Comparison of ENCODE assay signal across 25 cellular contexts in genomic region chr14:93135399-93135798, GRCh38. TPM values are rescaled to one million over a fixed set of nuclear protein-coding genes. Genes with fewer than 3 reads are reported as not detected.
DNase-seq lines count a peak whose midpoint lies in the region; ATAC-seq and TF ChIP-seq lines count a peak whose summit lies in the region.
"Had no signal": no experiment of that assay in that cellular context is flagged by ENCODE, and none has a peak within 500 bp of the region (broad histone marks: within the 10 kb centered on the region; RNA-seq: fewer than 3 reads in every experiment).

No MANE protein-coding gene starts in this region.

- no peak for TF ChIP-seq POLR2A in prostate gland (IDR thresholded peaks at IDR 0.05)

- H3K4me3 ChIP-seq in mammary epithelial cell (replicated peaks in 1 of 3; ENCODE audit: insufficient read depth in 1 of 3, low read depth in 2 of 3, low read length in 3 of 3) (no peak overlapping the region), PC-9 (no peak overlapping the region), tibial artery (no peak overlapping the region), prostate gland (no peak overlapping the region)
- H3K4me3 ChIP-seq: BLaER1 treated with 17β-estradiol and CSF1 and Interleukin-3, amounts not matched to agents 10 nM and 100 nM; spleen; thoracic aorta; vagina had no signal

- no peak overlapping the region for H2AFZ ChIP-seq in mammary epithelial cell (ENCODE audit: low read depth, low read length)
- no peak overlapping the region for H2AFZ ChIP-seq in PC-9

- H3K9ac ChIP-seq in mammary epithelial cell (ENCODE audit: insufficient read depth, low read length): no peak overlapping the region
- H3K9ac ChIP-seq: SK-N-SH had no signal

- H3K4me2 ChIP-seq in mammary epithelial cell (ENCODE audit: insufficient read depth, low read depth, low read length): no peak overlapping the region
- peak overlapping the region; percentile 45 for H3K4me2 ChIP-seq in PC-9
- H3K4me2 ChIP-seq: SK-N-SH had no signal

- peak overlapping the region; percentile 54 for H3K27ac Mint-ChIP-seq in MCF 10A (ENCODE audit: low read depth, unreplicated experiment)
- H3K27ac Mint-ChIP-seq: activated CD4-positive, alpha-beta T cell treated with anti-CD3 and anti-CD28 coated beads, Interleukin-2, amount 10 ng/mL, durations not matched to agents 24 days and 14 days; activated CD8-positive, alpha-beta memory T cell treated with anti-CD3 and anti-CD28 coated beads, Interleukin-2, amount 10 ng/mL, durations not matched to agents 7 days and 5 days; activated naive CD4-positive, alpha-beta T cell treated with anti-CD3 and anti-CD28 coated beads for 36 hours; activated T-cell treated with anti-CD3 and anti-CD28 coated beads, Interleukin-2, amount 50 U/mL, for 72 hours; memory B cell; stimulated activated memory B cell treated with anti-CD40 and anti-IgM and Interleukin-4, amounts not matched to agents 10 μg/mL and 1 μg/mL and 100 μg/mL, for 72 hours; T-helper 17 cell had no signal

- H3K9me3 Mint-ChIP-seq in MCF 10A (ENCODE audit: unreplicated experiment): no peaks in the 10 kb centered on the region
- H3K9me3 Mint-ChIP-seq: activated CD4-positive, alpha-beta T cell treated with anti-CD3 and anti-CD28 coated beads, Interleukin-2, amount 10 ng/mL, durations not matched to agents 24 days and 14 days; activated naive CD4-positive, alpha-beta T cell treated with anti-CD3 and anti-CD28 coated beads for 36 hours; activated T-cell treated with anti-CD3 and anti-CD28 coated beads, Interleukin-2, amount 50 U/mL, for 72 hours; memory B cell; stimulated activated memory B cell treated with anti-CD40 and anti-IgM and Interleukin-4, amounts not matched to agents 10 μg/mL and 1 μg/mL and 100 μg/mL, for 72 hours had no signal

- in situ Hi-C loops in mammary epithelial cell (cut with MboI; ENCODE audit: low sequenced_read_pairs in 2 of 2): loop anchor here in 1 of 2 donors (10.0 kb wide), 1 partner anchor 191 kb away; no protein-coding TSS in a partner anchor

- H3K27ac ChIP-seq in mammary epithelial cell (ENCODE audit: insufficient read depth, low read depth, low read length) (no peak overlapping the region), PC-9 (0 out of 2 replicates have a peak overlapping the region, but pooled peaks have one; percentile 9), tibial artery (peak overlapping the region; percentile 12 to 67), prostate gland (no peak overlapping the region)
- H3K27ac ChIP-seq: HL-60, thoracic aorta, vagina had no signal

- peak overlapping the region; percentile 40 for H3K4me3 Mint-ChIP-seq in MCF 10A (ENCODE audit: unreplicated experiment)
- H3K4me3 Mint-ChIP-seq: activated CD4-positive, alpha-beta T cell treated with anti-CD3 and anti-CD28 coated beads, Interleukin-2, amount 10 ng/mL, durations not matched to agents 24 days and 14 days; activated CD8-positive, alpha-beta memory T cell treated with anti-CD3 and anti-CD28 coated beads, Interleukin-2, amount 10 ng/mL, durations not matched to agents 7 days and 5 days; activated naive CD4-positive, alpha-beta T cell treated with anti-CD3 and anti-CD28 coated beads for 36 hours; activated T-cell treated with anti-CD3 and anti-CD28 coated beads, Interleukin-2, amount 50 U/mL, for 72 hours; memory B cell; stimulated activated memory B cell treated with anti-CD40 and anti-IgM and Interleukin-4, amounts not matched to agents 10 μg/mL and 1 μg/mL and 100 μg/mL, for 72 hours; T-helper 17 cell had no signal

- peaks cover 6% of the 10 kb centered on the region for H3K4me1 ChIP-seq in mammary epithelial cell (ENCODE audit: insufficient read depth, low read length)
- peaks cover 52% of the 10 kb centered on the region for H3K4me1 ChIP-seq in PC-9 (replicated peaks; ENCODE audit: insufficient read depth)
- peaks cover 0 to 61% (median 16%) of the 10 kb centered on the region in 4 donors for H3K4me1 ChIP-seq in tibial artery
- H3K4me1 ChIP-seq in prostate gland (replicated peaks): no peaks in the 10 kb centered on the region

- DNase-seq in MCF 10A (ENCODE audit: unreplicated experiment) (peak; percentile 88), mammary epithelial cell (no peak), PC-9 (peak in 1 of 2 experiments; percentile 67), left lobe of liver (ENCODE audit: low spot score) (peak; percentile 94), tibial artery (peak in 1 of 2 donors; percentile 71), prostate gland (ENCODE audit: low spot score) (no peak), NCI-H2227 treated with DMSO at 0.1 percent for 48 hours (lab: John Stamatoyannopoulos, UW) (no peak), HuH-7 (ENCODE audit: low spot score) (no peak)
- DNase-seq: activated CD4-positive, alpha-beta T cell treated with anti-CD3 and anti-CD28 coated beads, Interleukin-2, amount 10 ng/mL, durations not matched to agents 24 days and 14 days; activated CD8-positive, alpha-beta memory T cell treated with anti-CD3 and anti-CD28 coated beads, Interleukin-2, amount 10 ng/mL, durations not matched to agents 7 days and 5 days; activated naive CD4-positive, alpha-beta T cell treated with anti-CD3 and anti-CD28 coated beads for 36 hours; activated T-cell treated with anti-CD3 and anti-CD28 coated beads, Interleukin-2, amount 50 U/mL, for 72 hours; anterior cingulate cortex; occipital lobe; retina; SK-N-SH; spleen; stimulated activated CD4-positive, alpha-beta T cell treated with anti-CD3 and anti-CD28 coated beads, Interleukin-4, amount 100 ng/mL, for 1 hour; T-helper 17 cell had no signal

- peak; percentile 76 for ATAC-seq in left lobe of liver
- ATAC-seq: activated CD8-positive, alpha-beta memory T cell treated with anti-CD3 and anti-CD28 coated beads, Interleukin-2, amount 10 ng/mL, durations not matched to agents 7 days and 5 days; activated T-cell treated with anti-CD3 and anti-CD28 coated beads, Interleukin-2, amount 50 U/mL, for 72 hours; stimulated activated memory B cell treated with anti-CD40 and anti-IgM and Interleukin-4, amounts not matched to agents 10 μg/mL and 1 μg/mL and 100 μg/mL, for 72 hours; T-helper 17 cell had no signal

- no peaks in the 10 kb centered on the region for H4K20me1 ChIP-seq in mammary epithelial cell (ENCODE audit: insufficient read depth, low read length)
- H4K20me1 ChIP-seq in PC-9 (ENCODE audit: insufficient read depth): no peaks in the 10 kb centered on the region
- H4K20me1 ChIP-seq: BLaER1 treated with 17β-estradiol and CSF1 and Interleukin-3, amounts not matched to agents 10 nM and 100 nM had no signal

- no peaks in the 10 kb centered on the region for H3K27me3 Mint-ChIP-seq in MCF 10A (ENCODE audit: insufficient read depth, unreplicated experiment)
- H3K27me3 Mint-ChIP-seq: activated CD4-positive, alpha-beta T cell treated with anti-CD3 and anti-CD28 coated beads, Interleukin-2, amount 10 ng/mL, durations not matched to agents 24 days and 14 days; activated CD8-positive, alpha-beta memory T cell treated with anti-CD3 and anti-CD28 coated beads, Interleukin-2, amount 10 ng/mL, durations not matched to agents 7 days and 5 days; memory B cell; stimulated activated memory B cell treated with anti-CD40 and anti-IgM and Interleukin-4, amounts not matched to agents 10 μg/mL and 1 μg/mL and 100 μg/mL, for 72 hours; T-helper 17 cell had no signal

- H3K27me3 ChIP-seq in mammary epithelial cell (ENCODE audit: insufficient read depth, low read length) (no peaks in the 10 kb centered on the region), PC-9 (ENCODE audit: insufficient read depth, low read depth) (no peaks in the 10 kb centered on the region), tibial artery (no peaks in the 10 kb centered on the region), prostate gland (replicated peaks; ENCODE audit: insufficient read depth) (no peaks in the 10 kb centered on the region)
- H3K27me3 ChIP-seq: BLaER1 treated with 17β-estradiol and CSF1 and Interleukin-3, amounts not matched to agents 10 nM and 100 nM; spleen; vagina had no signal

- 98% methylated on average over 5 of the region's 5 CpGs for WGBS in mammary epithelial cell (ENCODE audit: low coverage, missing lambda C conversion rate)
- 74% methylated on average over 5 of the region's 5 CpGs for WGBS in prostate gland

- POLR2A ChIA-PET in MCF 10A (lab: Yijun Ruan, JAX): interaction anchor here (0.7 to 10.6 kb wide), 3 partner anchors 21 to 57 kb away, joined by 3 to 117 read pairs (median 3); partner anchors contain the start of gene ITPK1
- POLR2A ChIA-PET in PC-9 (lab: Charles Lee; ENCODE audit: unreplicated experiment): no interaction called here

- H3K9me3 ChIP-seq in mammary epithelial cell (replicated peaks; ENCODE audit: insufficient read depth, low read length) (no peaks in the 10 kb centered on the region), PC-9 (ENCODE audit: insufficient read depth, low read depth) (no peaks in the 10 kb centered on the region), tibial artery (no peaks in the 10 kb centered on the region), prostate gland (no peaks in the 10 kb centered on the region)
- H3K9me3 ChIP-seq: BLaER1 treated with 17β-estradiol and CSF1 and Interleukin-3, amounts not matched to agents 10 nM and 100 nM; SK-N-SH; spleen; thoracic aorta; vagina had no signal

- dilution Hi-C loops in mammary epithelial cell (cut with HindIII; ENCODE audit: low sequenced_read_pairs): loop anchor here (5.0 kb wide), 2 partner anchors 88 to 193 kb away; no protein-coding TSS in a partner anchor

- H3K36me3 Mint-ChIP-seq in MCF 10A (ENCODE audit: insufficient read depth, unreplicated experiment): peaks cover 5% of the 10 kb centered on the region
- H3K36me3 Mint-ChIP-seq: activated CD8-positive, alpha-beta memory T cell treated with anti-CD3 and anti-CD28 coated beads, Interleukin-2, amount 10 ng/mL, durations not matched to agents 7 days and 5 days; memory B cell; stimulated activated memory B cell treated with anti-CD40 and anti-IgM and Interleukin-4, amounts not matched to agents 10 μg/mL and 1 μg/mL and 100 μg/mL, for 72 hours had no signal

- H3F3A ChIP-seq in PC-9 (ENCODE audit: insufficient read depth, low read depth): peaks cover 37% of the 10 kb centered on the region

- H3K36me3 ChIP-seq in mammary epithelial cell (ENCODE audit: insufficient read depth, low read length): no peaks in the 10 kb centered on the region
- no peaks in the 10 kb centered on the region for H3K36me3 ChIP-seq in PC-9 (ENCODE audit: low read depth)
- no peaks in the 10 kb centered on the region for H3K36me3 ChIP-seq in tibial artery
- no peaks in the 10 kb centered on the region for H3K36me3 ChIP-seq in prostate gland
- H3K36me3 ChIP-seq: BLaER1 treated with 17β-estradiol and CSF1 and Interleukin-3, amounts not matched to agents 10 nM and 100 nM; spleen; thoracic aorta; vagina had no signal

- no peak for TF ChIP-seq CTCF in MCF 10A (IDR thresholded peaks at IDR 0.05; ENCODE audit: unreplicated experiment)
- no peak for TF ChIP-seq CTCF in mammary epithelial cell (conservative IDR thresholded peaks at IDR 0.05 in 1 of 2, IDR thresholded peaks at IDR 0.05 in 1 of 2; ENCODE audit: extremely low read depth in 1 of 2, insufficient read depth in 1 of 2, low read depth in 1 of 2, low read length in 2 of 2)
- TF ChIP-seq CTCF in PC-9 (conservative IDR thresholded peaks at IDR 0.05): no peak
- no peak for TF ChIP-seq CTCF in tibial artery (IDR thresholded peaks at IDR 0.05)
- TF ChIP-seq CTCF in prostate gland (IDR thresholded peaks at IDR 0.05): no peak

- intact Hi-C loops in MCF 10A (cut with micrococcal nuclease): loop anchor here (1.0 kb wide), 1 partner anchor 162 kb away; no protein-coding TSS in a partner anchor
- intact Hi-C loops in mammary epithelial cell (cut with micrococcal nuclease): loop anchor here (5.0 kb wide), 1 partner anchor 163 kb away; no protein-coding TSS in a partner anchor
- intact Hi-C loops in PC-9 (cut with micrococcal nuclease; ENCODE audit: unreplicated experiment): no loop called here
- intact Hi-C loops in tibial artery (cut with DNase I; ENCODE audit: low total_unique reads): loop anchor here (2.0 kb wide), 1 partner anchor 19 kb away; no protein-coding TSS in a partner anchor
- intact Hi-C loops in prostate gland (cut with DNase I): no loop called here

- CTCF ChIA-PET in MCF 10A (lab: Yijun Ruan, JAX) (interaction anchor here (0.7 to 19.4 kb wide), 4 partner anchors 20 to 163 kb away, joined by 3 to 336 read pairs (median 3); partner anchors contain the start of gene ITPK1), mammary epithelial cell (lab: Charles Lee; ENCODE audit: low non-redundant PET) (no interaction called here), PC-9 (lab: Charles Lee) (no interaction called here)

- BruUV-seq in MCF 10A (replicated peaks; lab: Mats Ljungman, UMichigan) (no TSS peak), mammary epithelial cell (replicated peaks; lab: Mats Ljungman, UMichigan) (no TSS peak), PC-9 (replicated peaks; lab: Mats Ljungman, UMichigan) (no TSS peak)

- H3K9me2 ChIP-seq in PC-9 (ENCODE audit: insufficient read depth): no peaks in the 10 kb centered on the region
- H3K9me2 ChIP-seq: SK-N-SH had no signal

- H3K4me1 Mint-ChIP-seq in MCF 10A (ENCODE audit: insufficient read depth, unreplicated experiment): peaks cover 24% of the 10 kb centered on the region

- no peaks in the 10 kb centered on the region for H3K79me2 ChIP-seq in mammary epithelial cell (ENCODE audit: insufficient read depth, low read length)
- H3K79me2 ChIP-seq in PC-9 (ENCODE audit: low read depth): no peaks in the 10 kb centered on the region

RNA-seq across cellular contexts. Expression of gene ITPK1, which starts 19.7 kb away (rescaled TPM):
- 84.7 and 133 TPM in 2 replicates for total RNA-seq in MCF 10A (2022)
- total RNA-seq in mammary epithelial cell: 100 to 1,000 TPM in 1 of 2 donors, 10 to 100 TPM in 1; 38.8 to 104 TPM
- 80.2 TPM for polyA plus RNA-seq in mammary epithelial cell
- polyA minus RNA-seq in mammary epithelial cell: 163 TPM
- 87.8 and 88.6 TPM in 2 replicates for total RNA-seq in PC-9 (2021)
- 61.3 TPM for total RNA-seq in left lobe of liver
- 100 to 1,000 TPM in 1 of 2 donors, 10 to 100 TPM in 1; 77.1 to 118 TPM for total RNA-seq in prostate gland

RNA-seq across cellular contexts. Expression of gene MOAP1, which starts 49.3 kb away (rescaled TPM):
- total RNA-seq in MCF 10A (2022) (17.5 and 22.1 TPM in 2 replicates), mammary epithelial cell (10 to 100 TPM; 11.2 to 18.5 TPM), PC-9 (2021) (9.2 and 9.3 TPM in 2 replicates), left lobe of liver (10.4 TPM), prostate gland (10 to 100 TPM; 31.2 to 39.0 TPM)
- 8.3 TPM for polyA plus RNA-seq in mammary epithelial cell
- 1.1 TPM for polyA minus RNA-seq in mammary epithelial cell

RNA-seq across cellular contexts. Expression of gene LYSET, which starts 49.7 kb away (rescaled TPM):
- total RNA-seq in MCF 10A (2022): 14.3 and 15.4 TPM in 2 replicates
- total RNA-seq in mammary epithelial cell: 10 to 100 TPM; 10.5 to 14.0 TPM
- 8.2 TPM for polyA plus RNA-seq in mammary epithelial cell
- not detected for polyA minus RNA-seq in mammary epithelial cell
- total RNA-seq in PC-9 (2021): 9.5 and 14.3 TPM in 2 replicates
- 8.1 TPM for total RNA-seq in left lobe of liver
- 10 to 100 TPM in 1 of 2 donors, 1 to 10 TPM in 1; 7.3 to 28.9 TPM for total RNA-seq in prostate gland

Comparison
In these comparisons a context has a peak if more than half of its experiments do, and no peak if none do; other contexts are left out.
1. DNase-seq: peak in MCF 10A (single experiment) and left lobe of liver (single experiment); none in mammary epithelial cell (single experiment), prostate gland (single experiment), NCI-H2227 treated with DMSO at 0.1 percent for 48 hours (single experiment) and HuH-7 (single experiment).
2. H3K27ac ChIP-seq: peak in PC-9 (single experiment) and tibial artery (2 of 2); none in mammary epithelial cell (single experiment) and prostate gland (0 of 2).
3. intact Hi-C loops: an anchor here in MCF 10A (1.0 kb wide), mammary epithelial cell (5.0 kb wide) and tibial artery (2.0 kb wide); none called in PC-9 and prostate gland.